ENCODE assay signal across 8 cellular contexts in genomic region chr19:9786342-9786741, GRCh38. TPM values are rescaled to one million over a fixed set of nuclear protein-coding genes. Genes with fewer than 3 reads are reported as not detected.
DNase-seq lines count a peak whose midpoint lies in the region; ATAC-seq lines count a peak whose summit lies in the region.

No MANE protein-coding gene starts in this region.

- WGBS in GM23248 (ENCODE audit: low coverage in 1 of 2, low lambda C conversion rate in 2 of 2, missing lambda C conversion rate in 2 of 2), 2 experiments = 53 to 84% methylated on average over 5 to 9 of the region's 9 CpGs
- WGBS in right cardiac atrium = 52% methylated on average over 9 of the region's 9 CpGs

- peaks cover 7% of the 10 kb centered on the region; the same call in 1 of the 2 replicates for H3K4me1 ChIP-seq in GM23248 (ENCODE audit: insufficient read depth)
- H3K4me1 ChIP-seq in right cardiac atrium (ENCODE audit: control insufficient read depth, insufficient read depth, low read length) = peaks cover 2% of the 10 kb centered on the region

- H3K4me2 ChIP-seq in GM23248 (ENCODE audit: unreplicated experiment) = peak overlapping the region; percentile 95

- in situ Hi-C loops in GM23248 (cut with MboI) = loop anchor here (10.0 to 25.0 kb wide), 3 partner anchors 162 to 652 kb away; partner anchors contain the start of genes ZNF559, ZNF561 and ZNF699

- H3K4me3 ChIP-seq in GM23248 (peak overlapping the region; percentile 99), right cardiac atrium (ENCODE audit: low read length) (peak overlapping the region; percentile 65), skeletal muscle cell (ENCODE audit: low read depth, low read length) (peak overlapping the region; percentile 77)

- intact Hi-C loops in right cardiac atrium (cut with DNase I) = loop anchor here in 1 of 4 donors (10.0 kb wide), 1 partner anchor 112 kb away; the partner anchor contains the start of gene ZNF562

- no peaks in the 10 kb centered on the region for H3K36me3 ChIP-seq in GM23248 (ENCODE audit: low read depth)

- H2AFZ ChIP-seq in GM23248 = peak overlapping the region; percentile 99

- no peaks in the 10 kb centered on the region for H3K9me3 ChIP-seq in GM23248 (ENCODE audit: low read depth)
- no peaks in the 10 kb centered on the region for H3K9me3 ChIP-seq in right cardiac atrium (ENCODE audit: control insufficient read depth, low read length)

- no peaks in the 10 kb centered on the region for H3K27me3 Mint-ChIP-seq in activated CD4-positive, alpha-beta memory T cell treated with anti-CD3 and anti-CD28 coated beads, Interleukin-2, amount 10 ng/mL, durations not matched to agents 7 days and 5 days

- no peaks in the 10 kb centered on the region for H3K9me2 ChIP-seq in GM23248 (ENCODE audit: insufficient read depth)

- peak overlapping the region; percentile 84 for H3K27ac Mint-ChIP-seq in activated CD4-positive, alpha-beta memory T cell treated with anti-CD3 and anti-CD28 coated beads, Interleukin-2, amount 10 ng/mL, durations not matched to agents 7 days and 5 days

- ATAC-seq in right cardiac atrium (no peak), HG02870 (IDR thresholded peaks at IDR 0.05; ENCODE audit: unreplicated experiment) (no peak)

- H3K79me2 ChIP-seq in GM23248 (ENCODE audit: insufficient read depth) = peaks cover 24% of the 10 kb centered on the region

- DNase-seq in GM23248 (no peak), right cardiac atrium (peak; percentile 42 to 78 (median 73)), skeletal muscle cell (ENCODE audit: low read depth) (no peak), NCI-H1694 (lab: John Stamatoyannopoulos, UW) (no peak), AG08396 (ENCODE audit: low spot score) (no peak)
- DNase-seq in activated CD4-positive, alpha-beta memory T cell treated with anti-CD3 and anti-CD28 coated beads, Interleukin-2, amount 10 ng/mL, durations not matched to agents 7 days and 5 days = no peak
- DNase-seq in stimulated activated CD4-positive, alpha-beta T cell treated with anti-CD3 and anti-CD28 coated beads, Interleukin-4, amount 100 ng/mL, for 24 hours = no peak

- peaks cover 29% of the 10 kb centered on the region for H3K4me1 Mint-ChIP-seq in activated CD4-positive, alpha-beta memory T cell treated with anti-CD3 and anti-CD28 coated beads, Interleukin-2, amount 10 ng/mL, durations not matched to agents 7 days and 5 days

- H3K27me3 ChIP-seq in GM23248 (replicated peaks; ENCODE audit: insufficient read depth) (no peaks in the 10 kb centered on the region), right cardiac atrium (ENCODE audit: control insufficient read depth, insufficient read depth) (no peaks in the 10 kb centered on the region)

- peak overlapping the region; percentile 93 for H3K9ac ChIP-seq in GM23248

- H4K20me1 ChIP-seq in GM23248 (ENCODE audit: insufficient read depth) = no peaks in the 10 kb centered on the region

- H3K27ac ChIP-seq in GM23248 (peak overlapping the region; percentile 91; the same call in 1 of the 2 replicates), right cardiac atrium (ENCODE audit: low read length) (peak overlapping the region; percentile 98)

- H3K9me3 Mint-ChIP-seq in activated CD4-positive, alpha-beta memory T cell treated with anti-CD3 and anti-CD28 coated beads, Interleukin-2, amount 10 ng/mL, durations not matched to agents 7 days and 5 days = peaks cover 2% of the 10 kb centered on the region

- CTCF ChIA-PET in activated CD4-positive, alpha-beta memory T cell treated with anti-CD3 and anti-CD28 coated beads, Interleukin-2, amount 10 ng/mL, durations not matched to agents 7 days and 5 days (lab: Charles Lee) = no interaction called here

- no peaks in the 10 kb centered on the region for H3K36me3 Mint-ChIP-seq in activated CD4-positive, alpha-beta memory T cell treated with anti-CD3 and anti-CD28 coated beads, Interleukin-2, amount 10 ng/mL, durations not matched to agents 7 days and 5 days (ENCODE audit: low read depth)

- POLR2A ChIA-PET in activated CD4-positive, alpha-beta memory T cell treated with anti-CD3 and anti-CD28 coated beads, Interleukin-2, amount 10 ng/mL, durations not matched to agents 7 days and 5 days (lab: Charles Lee) = no interaction called here

- peak overlapping the region; percentile 84 for H3K4me3 Mint-ChIP-seq in activated CD4-positive, alpha-beta memory T cell treated with anti-CD3 and anti-CD28 coated beads, Interleukin-2, amount 10 ng/mL, durations not matched to agents 7 days and 5 days

- peaks cover 4% of the 10 kb centered on the region; the same call in 1 of the 2 replicates for H3F3A ChIP-seq in GM23248 (ENCODE audit: insufficient read depth)

RNA-seq across cellular contexts. Expression of gene ZNF846, which starts 17.8 kb away (rescaled TPM):
- 5.9 and 7.1 TPM in 2 replicates for total RNA-seq in GM23248 (2014; rRNA removed; shearing (Covaris generic))
- polyA plus RNA-seq in GM23248 (2016; fragmentation: Nextera tagmentation; extraction: Ambion mirVana) (5.2 and 6.1 TPM in 2 replicates), right cardiac atrium (10.9 TPM)
- total RNA-seq in activated CD4-positive, alpha-beta memory T cell treated with anti-CD3 and anti-CD28 coated beads, Interleukin-2, amount 10 ng/mL, durations not matched to agents 7 days and 5 days = 1 to 10 TPM; 6.5 to 6.7 TPM
- 10 to 100 TPM in 3 of 4 donors, 1 to 10 TPM in 1; 8.4 to 14.6 (median 14.4) TPM for total RNA-seq in right cardiac atrium

RNA-seq across cellular contexts. Expression of gene FBXL12, which starts 32.5 kb away (rescaled TPM):
- 21.9 and 29.8 TPM in 2 replicates for total RNA-seq in GM23248 (2014; rRNA removed; shearing (Covaris generic))
- 27.1 and 28.5 TPM in 2 replicates for polyA plus RNA-seq in GM23248 (2016; fragmentation: Nextera tagmentation; extraction: Ambion mirVana)
- total RNA-seq in activated CD4-positive, alpha-beta memory T cell treated with anti-CD3 and anti-CD28 coated beads, Interleukin-2, amount 10 ng/mL, durations not matched to agents 7 days and 5 days = 10 to 100 TPM; 18.3 to 20.6 TPM
- total RNA-seq in right cardiac atrium = 10 to 100 TPM; 12.2 to 14.5 (median 13.8) TPM
- polyA plus RNA-seq in right cardiac atrium = 13.9 TPM

RNA-seq across cellular contexts. Expression of gene UBL5, which starts 41.4 kb away (rescaled TPM):
- total RNA-seq in GM23248 (2014; rRNA removed; shearing (Covaris generic)) = 392 and 413 TPM in 2 replicates
- polyA plus RNA-seq in GM23248 (2016; fragmentation: Nextera tagmentation; extraction: Ambion mirVana) (605 and 606 TPM in 2 replicates), right cardiac atrium (1,516 TPM)
- 100 to 1,000 TPM; 339 to 372 TPM for total RNA-seq in activated CD4-positive, alpha-beta memory T cell treated with anti-CD3 and anti-CD28 coated beads, Interleukin-2, amount 10 ng/mL, durations not matched to agents 7 days and 5 days
- total RNA-seq in right cardiac atrium = 100 to 1,000 TPM; 439 to 544 (median 471) TPM

RNA-seq across cellular contexts. Expression of gene PIN1, which starts 48.8 kb away (rescaled TPM):
- total RNA-seq in GM23248 (2014; rRNA removed; shearing (Covaris generic)) = 95.4 and 102 TPM in 2 replicates
- polyA plus RNA-seq in GM23248 (2016; fragmentation: Nextera tagmentation; extraction: Ambion mirVana) (124 and 134 TPM in 2 replicates), right cardiac atrium (113 TPM)
- 10 to 100 TPM; 96.0 to 97.0 TPM for total RNA-seq in activated CD4-positive, alpha-beta memory T cell treated with anti-CD3 and anti-CD28 coated beads, Interleukin-2, amount 10 ng/mL, durations not matched to agents 7 days and 5 days
- 10 to 100 TPM; 81.9 to 98.2 (median 90.2) TPM for total RNA-seq in right cardiac atrium

Comparison
In these comparisons a context has a peak if more than half of its experiments do, and no peak if none do; other contexts are left out.
1. DNase-seq: peak in right cardiac atrium (3 of 3); none in GM23248 (single experiment), activated CD4-positive, alpha-beta memory T cell treated with anti-CD3 and anti-CD28 coated beads, Interleukin-2, amount 10 ng/mL, durations not matched to agents 7 days and 5 days (single experiment), skeletal muscle cell (single experiment), NCI-H1694 (single experiment), AG08396 (single experiment) and stimulated activated CD4-positive, alpha-beta T cell treated with anti-CD3 and anti-CD28 coated beads, Interleukin-4, amount 100 ng/mL, for 24 hours (single experiment).
2. Peak in every context shown above with its lines, with median percentiles within 50 percentile points of each other: H3K4me3 ChIP-seq.